1 cellular context compared by ENCODE assay signal in the genomic region with DNA sequence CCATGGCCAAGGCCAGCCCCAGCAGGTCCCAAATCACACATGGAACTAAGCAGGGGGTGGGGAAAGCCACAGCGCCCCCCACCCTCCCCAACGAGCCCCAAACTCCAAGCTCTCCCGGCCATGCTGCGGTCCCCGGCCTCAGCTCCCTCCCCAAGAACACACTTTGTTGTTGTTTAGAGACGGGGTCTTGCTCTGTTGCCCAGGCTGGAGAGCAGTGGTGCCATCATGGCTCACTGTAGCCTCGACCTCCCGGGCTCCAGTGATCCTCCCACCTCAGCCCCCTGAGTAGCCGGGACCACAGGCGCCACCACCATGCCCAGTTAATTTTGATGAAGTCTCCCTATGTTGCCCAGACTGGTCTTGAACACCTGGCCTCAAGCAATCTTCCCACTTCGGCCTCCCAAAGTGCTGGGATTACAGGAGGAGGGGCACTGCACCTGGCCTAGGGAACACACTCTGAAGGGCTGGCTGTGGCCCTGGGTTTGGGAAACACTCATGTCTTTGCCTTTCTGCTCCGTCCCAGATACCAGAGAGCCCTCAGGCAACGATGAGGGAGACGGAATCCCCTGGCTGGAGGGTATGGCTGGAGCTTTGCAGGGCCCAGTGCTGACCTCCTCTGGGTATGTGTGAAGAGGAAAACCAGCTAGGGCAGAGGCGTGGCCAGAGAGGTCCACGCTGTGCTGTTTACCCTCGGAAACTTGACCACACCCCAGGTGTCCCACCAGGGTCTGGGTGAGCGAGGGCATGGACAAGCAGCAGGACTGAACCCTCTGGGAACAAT.
TF ChIP-seq lines count a peak whose summit lies in the region.

No MANE protein-coding gene starts in this region.

TF ChIP-seq in GM12891, 5 proteins besides CTCF, POLR2A, EP300 and RAD21:
- TF ChIP-seq PAX5 (IDR thresholded peaks at IDR 0.05; ENCODE audit: insufficient read depth, low read length, severe bottlenecking): no peak
- TF ChIP-seq TAF1 (IDR thresholded peaks at IDR 0.05; ENCODE audit: low read depth, low read length): no peak
- no peak for TF ChIP-seq POU2F2 (IDR thresholded peaks at IDR 0.05; ENCODE audit: low read depth, low read length)
- TF ChIP-seq POLR2AphosphoS5 (IDR thresholded peaks at IDR 0.05; ENCODE audit: low read depth, low read length): no peak
- TF ChIP-seq SPI1 (IDR thresholded peaks at IDR 0.05; ENCODE audit: low read depth, low read length): no peak
